13 cellular contexts compared by ENCODE assay signal in genomic region chr16:87319011-87319410, GRCh38. TPM values are rescaled to one million over a fixed set of nuclear protein-coding genes. Genes with fewer than 3 reads are reported as not detected.
DNase-seq lines count a peak whose midpoint lies in the region; ATAC-seq and TF ChIP-seq lines count a peak whose summit lies in the region.
"Had no signal": no experiment of that assay in that cellular context is flagged by ENCODE, and none has a peak within 500 bp of the region (broad histone marks: within the 10 kb centered on the region; RNA-seq: fewer than 3 reads in every experiment).

No MANE protein-coding gene starts in this region.

- no peaks in the 10 kb centered on the region for H3K27me3 ChIP-seq in BLaER1 treated with 17β-estradiol and CSF1 and Interleukin-3, amounts not matched to agents 10 nM and 100 nM
- no peaks in the 10 kb centered on the region for H3K27me3 ChIP-seq in GM23338 (ENCODE audit: insufficient read depth)
- no peaks in the 10 kb centered on the region for H3K27me3 ChIP-seq in esophagus muscularis mucosa

- H3K4me3 Mint-ChIP-seq in GM23338, result peak overlapping the region; percentile 96; the same call in 2 of the 3 replicates
- H3K4me3 Mint-ChIP-seq in activated CD8-positive, alpha-beta T cell treated with anti-CD3 and anti-CD28 coated beads, Interleukin-2, amount 10 ng/mL, durations not matched to agents 7 days and 5 days, result peak overlapping the region; percentile 89
- peak overlapping the region; percentile 94 for H3K4me3 Mint-ChIP-seq in mesothelial cell of epicardium

- H3F3A ChIP-seq in GM23338 (replicated peaks; ENCODE audit: low read depth), result peaks cover 8% of the 10 kb centered on the region

- POLR2A ChIA-PET in activated CD8-positive, alpha-beta T cell treated with anti-CD3 and anti-CD28 coated beads, Interleukin-2, amount 10 ng/mL, durations not matched to agents 7 days and 5 days (lab: Charles Lee), result interaction anchor here (0.6 to 4.9 kb wide), 4 partner anchors 13 to 343 kb away, joined by 4 to 32 read pairs (median 11); partner anchors contain the start of gene FBXO31

- H3K4me1 Mint-ChIP-seq in GM23338 (peaks cover 6% of the 10 kb centered on the region), mesothelial cell of epicardium (peaks cover 11% of the 10 kb centered on the region)
- peaks cover 17% of the 10 kb centered on the region for H3K4me1 Mint-ChIP-seq in activated CD8-positive, alpha-beta T cell treated with anti-CD3 and anti-CD28 coated beads, Interleukin-2, amount 10 ng/mL, durations not matched to agents 7 days and 5 days (ENCODE audit: low read depth)

- H3K27ac Mint-ChIP-seq in GM23338 (no peak overlapping the region), mesothelial cell of epicardium (peak overlapping the region; percentile 98)
- H3K27ac Mint-ChIP-seq in activated CD8-positive, alpha-beta T cell treated with anti-CD3 and anti-CD28 coated beads, Interleukin-2, amount 10 ng/mL, durations not matched to agents 7 days and 5 days, result peak overlapping the region; percentile 97

- H3K36me3 Mint-ChIP-seq in GM23338 (ENCODE audit: low read depth) (peaks cover 4% of the 10 kb centered on the region; the same call in 1 of the 3 replicates), mesothelial cell of epicardium (no peaks in the 10 kb centered on the region)
- peaks cover 19% of the 10 kb centered on the region for H3K36me3 Mint-ChIP-seq in activated CD8-positive, alpha-beta T cell treated with anti-CD3 and anti-CD28 coated beads, Interleukin-2, amount 10 ng/mL, durations not matched to agents 7 days and 5 days (ENCODE audit: low read depth)

- peak overlapping the region in 10 of 11 experiments; percentile 91 to 100 (median 98); a peak in 18 of 22 replicates for H3K4me2 ChIP-seq in BLaER1 treated with 17β-estradiol and CSF1 and Interleukin-3, amounts not matched to agents 10 nM and 100 nM
- no peak overlapping the region for H3K4me2 ChIP-seq in GM23338

- TF ChIP-seq POLR2A in esophagus muscularis mucosa (IDR thresholded peaks at IDR 0.05; ENCODE audit: low read depth), result no peak

- DNase-seq in GM23338 (ENCODE audit: low spot score), result no peak
- no peak for DNase-seq in activated CD8-positive, alpha-beta T cell treated with anti-CD3 and anti-CD28 coated beads, Interleukin-2, amount 10 ng/mL, durations not matched to agents 7 days and 5 days
- no peak for DNase-seq in mesothelial cell of epicardium (ENCODE audit: low spot score in 2 of 2, unreplicated experiment in 2 of 2)
- DNase-seq in KG1 (lab: John Stamatoyannopoulos, UW), result no peak
- no peak for DNase-seq in esophagus muscularis mucosa (ENCODE audit: extremely low spot score)
- no peak for DNase-seq in GM03348 (ENCODE audit: low spot score)
- DNase-seq: caudate nucleus, midbrain, NCI-H2171 treated with DMSO at 0.1 percent for 48 hours, RPMI8226 had no signal

- peaks cover 10 to 26% (median 12%) of the 10 kb centered on the region in 10 experiments for H3K4me1 ChIP-seq in BLaER1 treated with 17β-estradiol and CSF1 and Interleukin-3, amounts not matched to agents 10 nM and 100 nM
- H3K4me1 ChIP-seq in GM23338 (ENCODE audit: insufficient read depth) (0 out of 2 replicates have a peak, but pooled peaks cover 8% of the 10 kb centered on the region), esophagus muscularis mucosa (peaks cover 8 to 17% (median 10%) of the 10 kb centered on the region in 4 donors)

- H4K20me1 ChIP-seq in BLaER1 treated with 17β-estradiol and CSF1 and Interleukin-3, amounts not matched to agents 10 nM and 100 nM, result peaks cover 0 to 35% (median 13%) of the 10 kb centered on the region in 11 experiments; a peak in 15 of 22 replicates
- H4K20me1 ChIP-seq in GM23338 (replicated peaks; ENCODE audit: insufficient read depth), result no peaks in the 10 kb centered on the region

- no peaks in the 10 kb centered on the region for H3K9me3 ChIP-seq in BLaER1 treated with 17β-estradiol and CSF1 and Interleukin-3, amounts not matched to agents 10 nM and 100 nM (replicated peaks in 1 of 11)
- no peaks in the 10 kb centered on the region for H3K9me3 ChIP-seq in esophagus muscularis mucosa

- H3K27me3 Mint-ChIP-seq in GM23338 (ENCODE audit: insufficient read depth, low read depth, poor library complexity) (peaks cover 8% of the 10 kb centered on the region), mesothelial cell of epicardium (ENCODE audit: low read depth) (no peaks in the 10 kb centered on the region)
- no peaks in the 10 kb centered on the region for H3K27me3 Mint-ChIP-seq in activated CD8-positive, alpha-beta T cell treated with anti-CD3 and anti-CD28 coated beads, Interleukin-2, amount 10 ng/mL, durations not matched to agents 7 days and 5 days (ENCODE audit: low read depth)

- CTCF ChIA-PET in activated CD8-positive, alpha-beta T cell treated with anti-CD3 and anti-CD28 coated beads, Interleukin-2, amount 10 ng/mL, durations not matched to agents 7 days and 5 days (lab: Charles Lee), result interaction anchor here (1.1 to 3.0 kb wide), 4 partner anchors 21 to 317 kb away, joined by 5 to 25 read pairs (median 9); partner anchors contain the start of gene FBXO31

- TF ChIP-seq CTCF in GM23338 (conservative IDR thresholded peaks at IDR 0.05; ENCODE audit: low read depth in 2 of 2), result no peak
- TF ChIP-seq CTCF in mesothelial cell of epicardium (IDR thresholded peaks at IDR 0.05; ENCODE audit: unreplicated experiment), result no peak
- TF ChIP-seq CTCF in esophagus muscularis mucosa (IDR thresholded peaks at IDR 0.05), result no peak

- peak overlapping the region in 5 of 11 experiments; percentile 89 to 99 (median 97); a peak in 5 of 22 replicates for H3K9ac ChIP-seq in BLaER1 treated with 17β-estradiol and CSF1 and Interleukin-3, amounts not matched to agents 10 nM and 100 nM

- H3K79me2 ChIP-seq in GM23338 (replicated peaks; ENCODE audit: insufficient read depth), result peaks cover 13% of the 10 kb centered on the region

- no peak overlapping the region for H3K27ac ChIP-seq in BLaER1 treated with 17β-estradiol and CSF1 and Interleukin-3, amounts not matched to agents 10 nM and 100 nM
- H3K27ac ChIP-seq in GM23338 (ENCODE audit: low read depth), result no peak overlapping the region
- H3K27ac ChIP-seq in esophagus muscularis mucosa (replicated peaks in 1 of 4), result no peak overlapping the region

- no peak for TF ChIP-seq EP300 in esophagus muscularis mucosa (IDR thresholded peaks at IDR 0.05)

- H3K36me3 ChIP-seq in BLaER1 treated with 17β-estradiol and CSF1 and Interleukin-3, amounts not matched to agents 10 nM and 100 nM, result peaks cover 0 to 38% (median 21%) of the 10 kb centered on the region in 11 experiments; a peak in 13 of 22 replicates
- H3K36me3 ChIP-seq in GM23338 (ENCODE audit: insufficient read depth) (no peaks in the 10 kb centered on the region), esophagus muscularis mucosa (peaks cover 0 to 12% (median 5%) of the 10 kb centered on the region in 4 donors)

- peaks cover 4% of the 10 kb centered on the region; the same call in 1 of the 2 replicates for H3K9me2 ChIP-seq in GM23338 (ENCODE audit: insufficient read depth)

- H2AFZ ChIP-seq in GM23338, result no peak overlapping the region

- H3K9me3 Mint-ChIP-seq in GM23338 (peaks cover 5% of the 10 kb centered on the region), mesothelial cell of epicardium (no peaks in the 10 kb centered on the region)
- no peaks in the 10 kb centered on the region for H3K9me3 Mint-ChIP-seq in activated CD8-positive, alpha-beta T cell treated with anti-CD3 and anti-CD28 coated beads, Interleukin-2, amount 10 ng/mL, durations not matched to agents 7 days and 5 days (ENCODE audit: insufficient read depth)

- peak overlapping the region in 1 of 10 experiments; percentile 98; a peak in 1 of 20 replicates for H3K4me3 ChIP-seq in BLaER1 treated with 17β-estradiol and CSF1 and Interleukin-3, amounts not matched to agents 10 nM and 100 nM
- H3K4me3 ChIP-seq in GM23338 (no peak overlapping the region), esophagus muscularis mucosa (no peak overlapping the region)

- intact Hi-C loops in esophagus muscularis mucosa (cut with DNase I), result loop anchor here (5.0 kb wide), 2 partner anchors 43 to 63 kb away; partner anchors contain the start of gene FBXO31

- ATAC-seq in GM23338 (no peak), GM21576 (IDR thresholded peaks at IDR 0.05; ENCODE audit: unreplicated experiment) (no peak)
- ATAC-seq in activated CD8-positive, alpha-beta T cell treated with anti-CD3 and anti-CD28 coated beads, Interleukin-2, amount 10 ng/mL, durations not matched to agents 7 days and 5 days, result no peak
- ATAC-seq: right cardiac atrium had no signal

TF ChIP-seq in GM23338, 12 proteins besides CTCF, POLR2A, EP300 and RAD21 (continues in another document):
- no peak for TF ChIP-seq CREB1 (CRISPR knock-in tag; IDR thresholded peaks at IDR 0.05; ENCODE audit: low read depth)
- TF ChIP-seq ETS1 (IDR thresholded peaks at IDR 0.05), result no peak
- no peak for TF ChIP-seq POLR2AphosphoS5 (IDR thresholded peaks at IDR 0.05; ENCODE audit: low read depth)

RNA-seq across cellular contexts. Expression of gene C16orf95, which starts 1.8 kb away (rescaled TPM):
- 1.2 and 1.9 TPM in 2 replicates for total RNA-seq in GM23338 (2014; rRNA removed; shearing (Covaris generic))
- 2.5 and 3.9 TPM in 2 replicates for polyA plus RNA-seq in GM23338 (2016; fragmentation: Nextera tagmentation; extraction: Ambion mirVana)
- 1 to 10 TPM; 7.2 to 9.4 TPM for total RNA-seq in activated CD8-positive, alpha-beta T cell treated with anti-CD3 and anti-CD28 coated beads, Interleukin-2, amount 10 ng/mL, durations not matched to agents 7 days and 5 days
- total RNA-seq in mesothelial cell of epicardium (4.5 to 6.2 TPM (median 4.6 TPM) in 3 replicates), esophagus muscularis mucosa (1 to 10 TPM in 3 of 4 donors, under 1 TPM in 1; 0.50 to 3.2 (median 1.8) TPM)
